In the genomic region with DNA sequence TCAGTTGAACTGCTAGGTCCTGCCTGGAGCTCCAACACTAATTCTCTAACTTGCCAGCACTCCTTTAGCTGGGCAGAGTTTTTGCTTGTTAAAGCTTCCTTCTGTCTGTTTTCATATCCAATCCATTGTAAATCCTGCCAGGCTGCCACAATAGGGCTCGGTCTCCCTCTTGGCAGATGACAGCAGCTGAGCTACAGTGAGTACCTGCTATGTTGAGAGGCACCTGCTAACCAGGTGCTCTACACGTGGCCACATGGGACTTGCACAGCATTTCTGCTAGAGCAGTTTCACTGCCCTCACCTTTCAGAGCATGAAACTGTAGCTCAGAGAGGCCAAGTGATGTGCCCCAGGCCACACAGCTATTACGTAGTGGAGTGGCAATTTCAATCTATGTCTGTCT, we compare ENCODE assay signal across 12 cellular contexts.
"Had no signal": no experiment of that assay in that cellular context is flagged by ENCODE, and none has a peak within 500 bp of the region (broad histone marks: within the 10 kb centered on the region; RNA-seq: fewer than 3 reads in every experiment).

No MANE protein-coding gene starts in this region.

- DNase-seq: activated B cell treated with CpG ODN at 0.5 μM for 24 hours; activated CD4-positive, alpha-beta T cell treated with anti-CD3 and anti-CD28 coated beads, Interleukin-2, amount 10 ng/mL, durations not matched to agents 24 days and 14 days; activated naive CD4-positive, alpha-beta T cell treated with anti-CD3 and anti-CD28 coated beads, Interleukin-2, amount 10 ng/mL, durations not matched to agents 7 days and 5 days; activated T-cell treated with anti-CD3 and anti-CD28 coated beads for 4 hours; adrenal gland; central memory CD4-positive, alpha-beta T cell; erythroblast; stimulated activated CD4-positive, alpha-beta T cell treated with anti-CD3 and anti-CD28 coated beads, Interleukin-12 subunit alpha, Interleukin-12 subunit beta, amount 100 ng/mL, for 4 hours; stimulated activated naive CD4-positive, alpha-beta T cell treated with Interleukin-2 at 50 U/mL for 16 hours; upper lobe of left lung had no signal

- H3K27ac ChIP-seq: adrenal gland, hepatocyte, suprapubic skin, upper lobe of left lung had no signal
